19 cellular contexts compared by ENCODE assay signal in the genomic region with DNA sequence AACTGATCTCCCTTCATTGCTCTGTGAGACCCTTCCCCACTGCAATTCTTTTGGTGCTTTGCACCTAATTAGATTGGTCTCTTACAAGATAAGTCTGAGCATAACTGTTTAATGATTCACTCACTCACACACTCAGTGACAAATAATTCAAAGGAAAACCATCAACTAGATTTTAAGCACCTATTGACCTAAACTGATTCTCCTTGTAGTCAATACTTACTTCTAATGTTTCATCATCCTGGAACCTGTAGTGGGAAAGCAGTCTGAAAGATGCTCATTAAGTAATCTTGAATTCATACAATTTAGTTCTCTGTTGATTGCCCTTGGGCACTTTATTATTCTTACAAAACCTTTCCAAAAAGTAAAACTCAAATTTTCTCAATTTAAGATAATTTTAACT.
DNase-seq lines count a peak whose midpoint lies in the region; ATAC-seq, FAIRE-seq and TF ChIP-seq lines count a peak whose summit lies in the region.
"Had no signal": no experiment of that assay in that cellular context is flagged by ENCODE, and none has a peak within 500 bp of the region (broad histone marks: within the 10 kb centered on the region; RNA-seq: fewer than 3 reads in every experiment).

No MANE protein-coding gene starts in this region.

- ATAC-seq in GM18505 (IDR thresholded peaks at IDR 0.05; ENCODE audit: unreplicated experiment), result no peak
- ATAC-seq: left lobe of liver had no signal

- H3K36me3 Mint-ChIP-seq in astrocyte (ENCODE audit: low read depth, unreplicated experiment), result no peaks in the 10 kb centered on the region
- H3K36me3 Mint-ChIP-seq: IgD-negative memory B cell; stimulated activated memory B cell treated with anti-CD40 and anti-IgM and Interleukin-4, amounts not matched to agents 10 μg/mL and 1 μg/mL and 100 μg/mL, for 72 hours; type B pancreatic cell had no signal

- H3K9me3 ChIP-seq in astrocyte (ENCODE audit: insufficient read depth, low read depth, low read length), result no peaks in the 10 kb centered on the region
- no peaks in the 10 kb centered on the region for H3K9me3 ChIP-seq in hepatocyte (ENCODE audit: low read depth)
- H3K9me3 ChIP-seq in suprapubic skin, result no peaks in the 10 kb centered on the region

- TF ChIP-seq CTCF in astrocyte (IDR thresholded peaks at IDR 0.05; ENCODE audit: insufficient read depth, low read depth, low read length), result no peak
- TF ChIP-seq CTCF in hepatocyte (IDR thresholded peaks at IDR 0.05; ENCODE audit: poor library complexity), result no peak
- TF ChIP-seq CTCF in suprapubic skin (IDR thresholded peaks at IDR 0.05), result no peak

- H3K27me3 ChIP-seq in astrocyte (ENCODE audit: insufficient read depth, low read length) (no peaks in the 10 kb centered on the region), hepatocyte (no peaks in the 10 kb centered on the region), suprapubic skin (no peaks in the 10 kb centered on the region)

- FAIRE-seq in astrocyte (lab: Jason Lieb, UNC), result peak; percentile 68

- H3K9ac ChIP-seq in astrocyte (ENCODE audit: low read length), result no peak overlapping the region
- H3K9ac ChIP-seq: parathyroid adenoma had no signal

- H3K27ac ChIP-seq in astrocyte (ENCODE audit: low read depth, low read length) (no peak overlapping the region), hepatocyte (peak overlapping the region; percentile 62), suprapubic skin (peak overlapping the region; percentile 82)
- H3K27ac ChIP-seq: parathyroid adenoma had no signal

- H3K27me3 Mint-ChIP-seq in astrocyte (ENCODE audit: low read depth, unreplicated experiment), result no peaks in the 10 kb centered on the region
- H3K27me3 Mint-ChIP-seq: IgD-negative memory B cell; stimulated activated memory B cell treated with anti-CD40 and anti-IgM and Interleukin-4, amounts not matched to agents 10 μg/mL and 1 μg/mL and 100 μg/mL, for 72 hours; type B pancreatic cell had no signal

- H3K79me2 ChIP-seq in astrocyte (ENCODE audit: insufficient read depth, low read length), result no peaks in the 10 kb centered on the region
- H3K79me2 ChIP-seq in hepatocyte, result no peaks in the 10 kb centered on the region
- H3K79me2 ChIP-seq: parathyroid adenoma had no signal

- H3K4me3 ChIP-seq in astrocyte (ENCODE audit: insufficient read depth, low read depth, low read length), result no peak overlapping the region
- H3K4me3 ChIP-seq in hepatocyte, result no peak overlapping the region
- no peak overlapping the region for H3K4me3 ChIP-seq in suprapubic skin

- H3K9me2 ChIP-seq in hepatocyte (replicated peaks; ENCODE audit: insufficient read depth), result no peaks in the 10 kb centered on the region

- H2AFZ ChIP-seq in astrocyte (ENCODE audit: low read depth, low read length), result no peak overlapping the region
- H2AFZ ChIP-seq in hepatocyte, result no peak overlapping the region
- H2AFZ ChIP-seq: parathyroid adenoma had no signal

- H3K4me2 ChIP-seq in astrocyte (ENCODE audit: low read length) (peak overlapping the region; percentile 4), hepatocyte (peak overlapping the region; percentile 39)

- H3K4me1 Mint-ChIP-seq in astrocyte (ENCODE audit: low read depth, unreplicated experiment), result peaks cover 16% of the 10 kb centered on the region
- H3K4me1 Mint-ChIP-seq: IgD-negative memory B cell; stimulated activated memory B cell treated with anti-CD40 and anti-IgM and Interleukin-4, amounts not matched to agents 10 μg/mL and 1 μg/mL and 100 μg/mL, for 72 hours had no signal

- H4K20me1 ChIP-seq in astrocyte (ENCODE audit: insufficient read depth, low read length), result no peaks in the 10 kb centered on the region
- H4K20me1 ChIP-seq in hepatocyte (ENCODE audit: insufficient read depth, poor library complexity, severe bottlenecking), result no peaks in the 10 kb centered on the region

- H3K27ac Mint-ChIP-seq in astrocyte (ENCODE audit: unreplicated experiment), result no peak overlapping the region
- H3K27ac Mint-ChIP-seq: IgD-negative memory B cell; stimulated activated memory B cell treated with anti-CD40 and anti-IgM and Interleukin-4, amounts not matched to agents 10 μg/mL and 1 μg/mL and 100 μg/mL, for 72 hours; type B pancreatic cell had no signal

- no peak overlapping the region for H3K4me3 Mint-ChIP-seq in astrocyte (ENCODE audit: unreplicated experiment)
- H3K4me3 Mint-ChIP-seq: IgD-negative memory B cell; stimulated activated memory B cell treated with anti-CD40 and anti-IgM and Interleukin-4, amounts not matched to agents 10 μg/mL and 1 μg/mL and 100 μg/mL, for 72 hours; type B pancreatic cell had no signal

- no peak for TF ChIP-seq POLR2A in suprapubic skin (IDR thresholded peaks at IDR 0.05)
- TF ChIP-seq POLR2A in GM18505 (IDR thresholded peaks at IDR 0.05; ENCODE audit: borderline replicate concordance, extremely low read depth, insufficient read depth, insufficient read length), result no peak

- DNase-seq in M059J (ENCODE audit: low read depth) (peak; percentile 32), astrocyte (ENCODE audit: low read depth) (peak; percentile 61), hepatocyte (ENCODE audit: low spot score) (no peak), suprapubic skin (ENCODE audit: low spot score in 2 of 2) (no peak), Ammon's horn (ENCODE audit: low spot score) (no peak)
- no peak for DNase-seq in stimulated activated CD4-positive, alpha-beta T cell treated with anti-CD3 and anti-CD28 coated beads, Interleukin-4, amount 100 ng/mL, for 1 hour
- DNase-seq: activated CD4-positive, alpha-beta T cell treated with anti-CD3 and anti-CD28 coated beads for 4 hours; activated CD8-positive, alpha-beta memory T cell treated with anti-CD3 and anti-CD28 coated beads, Interleukin-2, amount 50 U/mL, for 4 hours; activated naive CD4-positive, alpha-beta T cell; DMS53; NCI-H1092 treated with DMSO at 0.1 percent for 48 hours; SIG-M5; T-helper 9 cell had no signal

- H3K9me3 Mint-ChIP-seq in astrocyte (ENCODE audit: unreplicated experiment), result no peaks in the 10 kb centered on the region
- H3K9me3 Mint-ChIP-seq: stimulated activated memory B cell treated with anti-CD40 and anti-IgM and Interleukin-4, amounts not matched to agents 10 μg/mL and 1 μg/mL and 100 μg/mL, for 72 hours; type B pancreatic cell had no signal

- no peak for TF ChIP-seq EP300 in suprapubic skin (IDR thresholded peaks at IDR 0.05)

- H3K4me1 ChIP-seq in astrocyte (ENCODE audit: insufficient read depth, low read length) (peaks cover 20% of the 10 kb centered on the region), hepatocyte (ENCODE audit: insufficient read depth) (peaks cover 17% of the 10 kb centered on the region), suprapubic skin (peaks cover 23% of the 10 kb centered on the region)
- H3K4me1 ChIP-seq: parathyroid adenoma had no signal

- H3K36me3 ChIP-seq in astrocyte (ENCODE audit: insufficient read depth, low read length) (no peaks in the 10 kb centered on the region), hepatocyte (replicated peaks; ENCODE audit: insufficient read depth, low read depth) (no peaks in the 10 kb centered on the region), suprapubic skin (no peaks in the 10 kb centered on the region)

Comparison
In these comparisons a context has a peak if more than half of its experiments do, and no peak if none do; other contexts are left out.
1. DNase-seq: peak in M059J (single experiment) and astrocyte (single experiment); none in hepatocyte (single experiment), suprapubic skin (0 of 2), Ammon's horn (single experiment) and stimulated activated CD4-positive, alpha-beta T cell treated with anti-CD3 and anti-CD28 coated beads, Interleukin-4, amount 100 ng/mL, for 1 hour (single experiment).